Comparison of ENCODE assay signal across 8 cellular contexts in the genomic region with DNA sequence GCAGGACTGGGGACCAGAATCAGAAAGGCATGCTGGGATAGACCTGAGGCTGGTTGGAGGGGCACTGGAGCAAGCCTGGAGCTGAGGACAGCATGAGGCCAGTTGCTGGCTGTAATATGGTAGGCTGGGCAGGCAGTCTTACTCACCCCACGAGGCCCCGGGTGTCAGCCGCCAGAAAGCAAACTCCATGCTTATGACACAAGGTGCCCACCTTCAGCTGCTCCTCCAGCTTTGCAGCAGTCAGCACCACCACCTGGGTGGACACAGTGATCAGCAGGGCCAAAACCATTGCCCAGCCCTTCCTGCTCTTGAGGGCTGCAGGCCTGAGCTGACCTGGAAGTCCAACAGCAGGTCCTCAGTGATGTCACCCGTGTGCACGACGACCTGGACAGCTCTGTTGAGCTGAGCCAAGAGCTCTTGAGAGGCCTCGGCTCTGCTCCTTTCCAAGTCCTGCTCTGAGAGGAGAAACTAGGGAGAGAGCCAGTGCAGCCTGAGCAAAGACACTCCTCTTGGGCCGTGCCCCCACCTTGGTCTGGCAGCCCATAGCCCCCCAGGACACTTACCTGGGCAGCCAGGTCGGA. TPM values are rescaled to one million over a fixed set of nuclear protein-coding genes. Genes with fewer than 3 reads are reported as not detected.
DNase-seq lines count a peak whose midpoint lies in the region; ATAC-seq and TF ChIP-seq lines count a peak whose summit lies in the region.
"Had no signal": no experiment of that assay in that cellular context is flagged by ENCODE, and none has a peak within 500 bp of the region (broad histone marks: within the 10 kb centered on the region; RNA-seq: fewer than 3 reads in every experiment).

No MANE protein-coding gene starts in this region.

- intact Hi-C loops in left cardiac atrium (cut with DNase I) (no loop called here), tibial artery (cut with DNase I; ENCODE audit: low total_unique reads) (loop anchor here (10.0 kb wide), 2 partner anchors 108 to 112 kb away; a partner anchor contains a TSS), OCI-LY7 (cut with micrococcal nuclease; ENCODE audit: unreplicated experiment) (no loop called here)

- H4K20me1 ChIP-seq in OCI-LY7 (ENCODE audit: insufficient read depth, low read length): no peaks in the 10 kb centered on the region

- H3K4me3 ChIP-seq in tibial artery: peak overlapping the region; percentile 47 to 61
- H3K4me3 ChIP-seq in OCI-LY7 (ENCODE audit: low read depth, low read length, poor library complexity, severe bottlenecking): no peak overlapping the region

- no peaks in the 10 kb centered on the region for H3K9me3 ChIP-seq in tibial artery
- H3K9me3 ChIP-seq in OCI-LY7 (ENCODE audit: low read length): no peaks in the 10 kb centered on the region
- H3K9me3 ChIP-seq: BE2C had no signal

- CTCF ChIA-PET in activated CD8-positive, alpha-beta memory T cell treated with anti-CD3 and anti-CD28 coated beads, Interleukin-2, amount 10 ng/mL, durations not matched to agents 7 days and 5 days (lab: Charles Lee): interaction anchor here (0.8 to 15.8 kb wide), 6 partner anchors 10 to 274 kb away, joined by 3 to 261 read pairs (median 6); a partner anchor contains a TSS
- CTCF ChIA-PET in OCI-LY7 (lab: Charles Lee; ENCODE audit: unreplicated experiment): interaction anchor here (1.2 kb wide), 1 partner anchor 8 kb away, joined by 5 read pairs; no protein-coding TSS in a partner anchor

- no peaks in the 10 kb centered on the region for H3K79me2 ChIP-seq in OCI-LY7 (ENCODE audit: insufficient read depth, low read depth, low read length)

- H3K36me3 ChIP-seq in tibial artery (peaks cover 8 to 46% (median 29%) of the 10 kb centered on the region in 3 donors), OCI-LY7 (ENCODE audit: insufficient read depth, low read length) (no peaks in the 10 kb centered on the region)
- H3K36me3 ChIP-seq: BE2C, WERI-Rb-1 had no signal

- TF ChIP-seq CTCF in tibial artery (IDR thresholded peaks at IDR 0.05): no peak
- no peak for TF ChIP-seq CTCF in OCI-LY7 (conservative IDR thresholded peaks at IDR 0.05; ENCODE audit: low read length)

- no peak overlapping the region for H3K4me2 ChIP-seq in OCI-LY7 (ENCODE audit: low read length)

- no peaks in the 10 kb centered on the region for H3K9me3 Mint-ChIP-seq in activated CD8-positive, alpha-beta memory T cell treated with anti-CD3 and anti-CD28 coated beads, Interleukin-2, amount 10 ng/mL, durations not matched to agents 7 days and 5 days (ENCODE audit: low read depth)

- H3K27me3 ChIP-seq in tibial artery: no peaks in the 10 kb centered on the region
- H3K27me3 ChIP-seq: BE2C had no signal

- H3K36me3 Mint-ChIP-seq in activated CD8-positive, alpha-beta memory T cell treated with anti-CD3 and anti-CD28 coated beads, Interleukin-2, amount 10 ng/mL, durations not matched to agents 7 days and 5 days: peaks cover 18% of the 10 kb centered on the region

- ATAC-seq in activated CD8-positive, alpha-beta memory T cell treated with anti-CD3 and anti-CD28 coated beads, Interleukin-2, amount 10 ng/mL, durations not matched to agents 7 days and 5 days: peak; percentile 4
- peak; percentile 47 to 62 for ATAC-seq in left cardiac atrium
- no peak for ATAC-seq in GM19397 (IDR thresholded peaks at IDR 0.05; ENCODE audit: unreplicated experiment)

- H3K27ac Mint-ChIP-seq in activated CD8-positive, alpha-beta memory T cell treated with anti-CD3 and anti-CD28 coated beads, Interleukin-2, amount 10 ng/mL, durations not matched to agents 7 days and 5 days: peak overlapping the region; percentile 97

- no peak overlapping the region; the same call in 1 of the 2 replicates for H2AFZ ChIP-seq in OCI-LY7 (ENCODE audit: low read length)

- H3K27ac ChIP-seq in tibial artery: peak overlapping the region; percentile 57 to 77
- H3K27ac ChIP-seq in OCI-LY7 (ENCODE audit: low read depth, low read length, poor library complexity, severe bottlenecking): no peak overlapping the region
- H3K27ac ChIP-seq: WERI-Rb-1 had no signal

- peaks cover 26% of the 10 kb centered on the region for H3K4me1 Mint-ChIP-seq in activated CD8-positive, alpha-beta memory T cell treated with anti-CD3 and anti-CD28 coated beads, Interleukin-2, amount 10 ng/mL, durations not matched to agents 7 days and 5 days

- no peaks in the 10 kb centered on the region for H3K9me2 ChIP-seq in OCI-LY7 (ENCODE audit: insufficient read depth, low read length)

- H3K27me3 Mint-ChIP-seq in activated CD8-positive, alpha-beta memory T cell treated with anti-CD3 and anti-CD28 coated beads, Interleukin-2, amount 10 ng/mL, durations not matched to agents 7 days and 5 days: no peaks in the 10 kb centered on the region

- peaks cover 0 to 31% (median 20%) of the 10 kb centered on the region in 4 donors for H3K4me1 ChIP-seq in tibial artery
- H3K4me1 ChIP-seq in OCI-LY7 (ENCODE audit: insufficient read depth, low read length, poor library complexity, severe bottlenecking): peaks cover 25% of the 10 kb centered on the region
- H3K4me1 ChIP-seq: BE2C had no signal

- H3K4me3 Mint-ChIP-seq in activated CD8-positive, alpha-beta memory T cell treated with anti-CD3 and anti-CD28 coated beads, Interleukin-2, amount 10 ng/mL, durations not matched to agents 7 days and 5 days: peak overlapping the region; percentile 96

- POLR2A ChIA-PET in OCI-LY7 (lab: Charles Lee): interaction anchor here (1.0 to 1.5 kb wide), 2 partner anchors 8 to 9 kb away, joined by 6 read pairs; a partner anchor contains a TSS

- no peak for DNase-seq in activated CD8-positive, alpha-beta memory T cell treated with anti-CD3 and anti-CD28 coated beads, Interleukin-2, amount 10 ng/mL, durations not matched to agents 7 days and 5 days
- no peak for DNase-seq in activated CD8-positive, alpha-beta memory T cell treated with anti-CD3 and anti-CD28 coated beads, Interleukin-2, amount 50 U/mL, for 48 hours
- DNase-seq in left cardiac atrium (no peak), tibial artery (no peak), OCI-LY7 (ENCODE audit: low spot score) (no peak)
- DNase-seq: BE2C, WERI-Rb-1 had no signal

- no TSS peak for BruUV-seq in OCI-LY7 (replicated peaks; lab: Mats Ljungman, UMichigan)

RNA-seq across cellular contexts. Expression of a gene that starts 0.7 kb away (rescaled TPM):
- 100 to 1,000 TPM; 149 to 212 TPM for total RNA-seq in activated CD8-positive, alpha-beta memory T cell treated with anti-CD3 and anti-CD28 coated beads, Interleukin-2, amount 10 ng/mL, durations not matched to agents 7 days and 5 days
- 10 to 100 TPM; 23.9 to 31.0 TPM for total RNA-seq in left cardiac atrium
- 18.1 and 26.3 TPM in 2 replicates for total RNA-seq in OCI-LY7 (2014; rRNA removed; shearing (Covaris generic))
- 14.2 and 14.7 TPM in 2 replicates for total RNA-seq in OCI-LY7 (2022)

RNA-seq across cellular contexts. Expression of a gene that starts 9.9 kb away (rescaled TPM):
- under 1 TPM; 0.73 to 0.85 TPM for total RNA-seq in activated CD8-positive, alpha-beta memory T cell treated with anti-CD3 and anti-CD28 coated beads, Interleukin-2, amount 10 ng/mL, durations not matched to agents 7 days and 5 days
- total RNA-seq in left cardiac atrium (1 to 10 TPM; 2.6 to 3.8 TPM), OCI-LY7 (2022) (7.6 and 7.9 TPM in 2 replicates)
- 12.8 and 18.4 TPM in 2 replicates for total RNA-seq in OCI-LY7 (2014; rRNA removed; shearing (Covaris generic))

RNA-seq across cellular contexts. Expression of a gene that starts 13.3 kb away (rescaled TPM):
- total RNA-seq in activated CD8-positive, alpha-beta memory T cell treated with anti-CD3 and anti-CD28 coated beads, Interleukin-2, amount 10 ng/mL, durations not matched to agents 7 days and 5 days: under 1 TPM in 1 of 2 experiments, not detected in 1; 0.16 TPM
- under 1 TPM in 1 of 2 donors, not detected in 1; 0.24 TPM for total RNA-seq in left cardiac atrium
- total RNA-seq in OCI-LY7 (2014; rRNA removed; shearing (Covaris generic)): not detected in 2 replicates
- 0.32 TPM in 1 of 2 replicates, not detected in the other for total RNA-seq in OCI-LY7 (2022)

RNA-seq across cellular contexts. Expression of a gene that starts 26.7 kb away (rescaled TPM):
- 10 to 100 TPM; 38.3 to 41.0 TPM for total RNA-seq in activated CD8-positive, alpha-beta memory T cell treated with anti-CD3 and anti-CD28 coated beads, Interleukin-2, amount 10 ng/mL, durations not matched to agents 7 days and 5 days
- total RNA-seq in left cardiac atrium: 10 to 100 TPM; 22.3 to 22.4 TPM
- total RNA-seq in OCI-LY7 (2014; rRNA removed; shearing (Covaris generic)): 23.1 and 27.4 TPM in 2 replicates
- 27.0 and 30.9 TPM in 2 replicates for total RNA-seq in OCI-LY7 (2022)

RNA-seq across cellular contexts. Expression of a gene that starts 43.4 kb away (rescaled TPM):
- 10 to 100 TPM; 27.3 to 32.0 TPM for total RNA-seq in activated CD8-positive, alpha-beta memory T cell treated with anti-CD3 and anti-CD28 coated beads, Interleukin-2, amount 10 ng/mL, durations not matched to agents 7 days and 5 days
- total RNA-seq in left cardiac atrium: 1 to 10 TPM; 1.4 to 1.7 TPM
- 24.4 and 38.6 TPM in 2 replicates for total RNA-seq in OCI-LY7 (2014; rRNA removed; shearing (Covaris generic))
- total RNA-seq in OCI-LY7 (2022): 41.8 and 48.9 TPM in 2 replicates

Comparison
In these comparisons a context has a peak if more than half of its experiments do, and no peak if none do; other contexts are left out.
1. RNA of a gene that starts 0.7 kb away (total RNA-seq): 149 to 212 TPM in activated CD8-positive, alpha-beta memory T cell treated with anti-CD3 and anti-CD28 coated beads, Interleukin-2, amount 10 ng/mL, durations not matched to agents 7 days and 5 days; 23.9 to 31.0 TPM in left cardiac atrium and 14.2 to 26.3 TPM in OCI-LY7; every median in the first group is over 4 times any median in the second.